Comparison of ENCODE assay signal across 12 cellular contexts in genomic region chr18:13378150-13378549, GRCh38.
A peak's percentile ranks its signal among the peaks of the same experiment; 100 is the strongest.
DNase-seq lines count a peak whose midpoint lies in the region; ATAC-seq, FAIRE-seq and TF ChIP-seq lines count a peak whose summit lies in the region.
"Had no signal": no experiment of that assay in that cellular context is flagged by ENCODE, and none has a peak within 500 bp of the region (broad histone marks: within the 10 kb centered on the region; RNA-seq: fewer than 3 reads in every experiment).

No MANE protein-coding gene starts in this region.

- H3K4me3 ChIP-seq in ascending aorta (no peak overlapping the region), skeletal muscle tissue (ENCODE audit: low read length in 3 of 3) (no peak overlapping the region)
- H3K4me3 ChIP-seq: body of pancreas had no signal

- H3K4me3 Mint-ChIP-seq in T-cell, result peak overlapping the region; percentile 25 to 73 (median 59)

- H3K27me3 Mint-ChIP-seq in T-cell, result no peaks in the 10 kb centered on the region

- peak overlapping the region; percentile 92 to 98 for H3K27ac Mint-ChIP-seq in T-cell

- CTCF ChIA-PET in T-cell (lab: Charles Lee), result interaction anchor here in 1 of 2 donors (1.1 kb wide), 1 partner anchor 162 kb away, joined by 4 read pairs; no protein-coding TSS in a partner anchor

- no peaks in the 10 kb centered on the region for H3K36me3 Mint-ChIP-seq in T-cell

- no peaks in the 10 kb centered on the region for H3K27me3 ChIP-seq in ascending aorta
- no peaks in the 10 kb centered on the region for H3K27me3 ChIP-seq in skeletal muscle tissue (ENCODE audit: control insufficient read depth in 3 of 3, insufficient read depth in 3 of 3, low read length in 3 of 3)
- H3K27me3 ChIP-seq: body of pancreas had no signal

- H3K4me1 ChIP-seq in ascending aorta (peaks cover 14 to 54% of the 10 kb centered on the region in 2 donors), skeletal muscle tissue (ENCODE audit: control insufficient read depth in 3 of 3, insufficient read depth in 3 of 3, low read length in 3 of 3) (peaks cover 42 to 76% (median 66%) of the 10 kb centered on the region in 3 donors)

- DNase-seq in activated CD8-positive, alpha-beta memory T cell treated with anti-CD3 and anti-CD28 coated beads for 24 hours, result peak; percentile 61
- DNase-seq in activated CD8-positive, alpha-beta memory T cell treated with anti-CD3 and anti-CD28 coated beads, Interleukin-2, amount 50 U/mL, for 4 hours, result no peak
- DNase-seq in T-cell, result peak in 1 of 34 experiments; percentile 27
- no peak for DNase-seq in ascending aorta (ENCODE audit: low spot score in 2 of 2)
- DNase-seq in kidney tubule cell (ENCODE audit: low spot score), result no peak
- no peak for DNase-seq in H54 (ENCODE audit: insufficient read length, low spot score)
- DNase-seq in NOMO-1 treated with DMSO at 0.1 percent for 48 hours (lab: John Stamatoyannopoulos, UW; ENCODE audit: unreplicated experiment), result no peak
- DNase-seq: DMS 273 treated with DMSO at 0.1 percent for 48 hours, NCI-H1930 had no signal

- H3K9me3 Mint-ChIP-seq in T-cell, result no peaks in the 10 kb centered on the region

- intact Hi-C loops in ascending aorta (cut with DNase I), result no loop called here

- POLR2A ChIA-PET in T-cell (lab: Charles Lee), result interaction anchor here in 1 of 2 donors (1.6 kb wide), 1 partner anchor 162 kb away, joined by 5 read pairs; no protein-coding TSS in a partner anchor

- H3K27ac ChIP-seq in ascending aorta, result peak overlapping the region; percentile 66 to 67
- peak overlapping the region; percentile 41 for H3K27ac ChIP-seq in skeletal muscle tissue (ENCODE audit: low read depth, low read length)
- H3K27ac ChIP-seq: body of pancreas had no signal

- FAIRE-seq in H54 (lab: Jason Lieb, UNC), result no peak
- FAIRE-seq: keratinocyte had no signal

- H3K9me3 ChIP-seq in ascending aorta, result no peaks in the 10 kb centered on the region
- no peaks in the 10 kb centered on the region for H3K9me3 ChIP-seq in skeletal muscle tissue (ENCODE audit: control insufficient read depth in 3 of 3, low read length in 3 of 3)
- H3K9me3 ChIP-seq: body of pancreas had no signal

- H3K9ac ChIP-seq in skeletal muscle tissue (ENCODE audit: low read depth in 1 of 3, low read length in 3 of 3), result no peak overlapping the region

- no peak for TF ChIP-seq POLR2A in H54 (IDR thresholded peaks at IDR 0.05; ENCODE audit: low read depth, low read length)

- TF ChIP-seq CTCF in ascending aorta (IDR thresholded peaks at IDR 0.05), result no peak

- ATAC-seq in T-cell (replicated peaks in 1 of 4), result no peak
- ATAC-seq: body of pancreas had no signal

- H3K36me3 ChIP-seq in ascending aorta (no peaks in the 10 kb centered on the region), skeletal muscle tissue (ENCODE audit: control insufficient read depth in 3 of 3, insufficient read depth in 3 of 3, low read length in 3 of 3) (no peaks in the 10 kb centered on the region)

- H3K4me1 Mint-ChIP-seq in T-cell, result peaks cover 77 to 94% (median 92%) of the 10 kb centered on the region in 3 donors
